ENCODE assay signal across 9 cellular contexts in genomic region chr9:121286973-121287721, GRCh38.
DNase-seq lines count a peak whose midpoint lies in the region; ATAC-seq and TF ChIP-seq lines count a peak whose summit lies in the region.
"Had no signal": no experiment of that assay in that cellular context is flagged by ENCODE, and none has a peak within 500 bp of the region (broad histone marks: within the 10 kb centered on the region; RNA-seq: fewer than 3 reads in every experiment).

No MANE protein-coding gene starts in this region.

- ATAC-seq in GM19463 (IDR thresholded peaks at IDR 0.05; ENCODE audit: unreplicated experiment) = no peak
- no peak for ATAC-seq in HG02938 (IDR thresholded peaks at IDR 0.05; ENCODE audit: unreplicated experiment)

- DNase-seq in NCI-H2081 (lab: John Stamatoyannopoulos, UW) (peak; percentile 57 to 58), NCI-H2081 treated with DMSO at 0.1 percent for 48 hours (lab: John Stamatoyannopoulos, UW) (no peak), NCI-H2171 (lab: John Stamatoyannopoulos, UW) (peak; percentile 48), astrocyte of the cerebellum (ENCODE audit: low read depth) (peak; percentile 86), hypothalamus (lab: John Stamatoyannopoulos, UW) (peak in 33 of 51 donors; percentile 35 to 88 (median 59)), retina (peak; percentile 69)
- DNase-seq: DND-41 had no signal

- H3K4me3 ChIP-seq in astrocyte of the cerebellum (ENCODE audit: low read depth, low read length) = no peak overlapping the region

- in situ Hi-C loops in astrocyte of the cerebellum (cut with HindIII; ENCODE audit: low sequenced_read_pairs) = no loop called here

- no peak for TF ChIP-seq CTCF in astrocyte of the cerebellum (IDR thresholded peaks at IDR 0.05; ENCODE audit: low read depth, low read length, missing control alignments)
